ENCODE assay signal across 9 cellular contexts in the genomic region with DNA sequence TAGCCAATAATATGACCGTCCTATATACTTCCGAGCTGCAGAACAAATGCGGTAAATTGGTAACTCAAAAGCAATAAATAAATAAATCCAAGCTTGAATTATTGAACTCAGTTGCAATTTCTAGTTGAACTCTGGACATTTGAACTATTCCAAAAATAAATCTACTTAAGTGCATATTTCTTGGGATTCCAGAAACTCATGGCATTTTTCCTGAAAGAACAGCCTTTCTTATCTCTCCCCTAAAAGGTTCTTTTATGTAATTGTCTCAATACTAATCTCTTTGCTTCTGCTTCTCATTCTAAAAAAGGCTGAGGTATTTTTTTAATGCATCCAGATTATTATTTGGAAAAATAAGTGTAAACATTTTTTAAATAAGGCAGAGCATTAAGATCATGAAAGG.
"Had no signal": no experiment of that assay in that cellular context is flagged by ENCODE, and none has a peak within 500 bp of the region (broad histone marks: within the 10 kb centered on the region; RNA-seq: fewer than 3 reads in every experiment).

No MANE protein-coding gene starts in this region.

- H3K4me1 ChIP-seq: HAP-1 had no signal

- H3K9me3 Mint-ChIP-seq: HFFc6, IgD-negative memory B cell had no signal

- H3K9ac ChIP-seq: GM23248 had no signal

- H3K36me3 ChIP-seq: HAP-1 had no signal

- H3K27ac Mint-ChIP-seq: HFFc6, IgD-negative memory B cell had no signal

- DNase-seq: GM23248, GOT3, H7, HFFc6 had no signal

- H3K27ac ChIP-seq: GM23248, HL-60 had no signal

- ATAC-seq: HCT116, HepG2 had no signal

- H3K9me3 ChIP-seq: HAP-1 had no signal

- FAIRE-seq: HepG2 had no signal

- H3K4me3 Mint-ChIP-seq: HFFc6, IgD-negative memory B cell had no signal

- H2AFZ ChIP-seq: GM23248 had no signal

- H3K4me1 Mint-ChIP-seq: IgD-negative memory B cell had no signal

- H3K4me3 ChIP-seq: GM23248, HAP-1 had no signal
